Comparison of ENCODE assay signal across 8 cellular contexts in the genomic region with DNA sequence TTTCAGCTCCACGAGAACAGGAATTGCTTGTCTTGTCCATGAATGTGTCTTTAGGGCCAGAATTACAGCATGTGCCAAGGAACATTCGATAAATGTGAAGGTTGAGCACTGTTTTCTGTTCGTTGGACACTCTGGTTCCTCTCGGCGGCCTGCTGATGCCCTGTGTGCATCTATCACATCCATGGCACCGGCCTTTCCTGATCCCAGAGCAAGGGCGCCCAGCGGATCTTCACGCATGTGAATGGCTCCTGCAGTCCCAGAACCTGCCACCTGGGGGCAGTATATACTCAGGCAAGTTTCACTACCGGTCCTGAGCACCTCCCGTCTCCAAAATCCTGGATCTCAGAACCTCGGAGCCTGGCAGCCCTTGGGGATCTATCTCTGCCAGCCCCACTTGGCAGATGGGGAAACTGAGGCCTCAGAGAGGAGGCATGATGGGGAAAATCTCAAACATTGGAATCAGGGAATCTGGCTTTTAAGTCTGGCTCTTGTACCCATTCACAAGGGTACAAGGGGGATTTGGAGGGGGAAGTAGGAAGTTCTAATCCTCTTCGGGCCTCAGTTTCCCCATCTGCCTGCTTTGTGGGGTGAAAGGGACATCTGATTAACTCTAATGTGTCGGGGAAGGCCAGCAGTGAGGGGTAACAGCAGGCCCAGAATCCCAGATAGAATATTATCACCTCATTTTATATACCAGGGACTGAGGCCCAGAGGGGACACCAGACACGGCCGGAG. TPM values are rescaled to one million over a fixed set of nuclear protein-coding genes. Genes with fewer than 3 reads are reported as not detected.
DNase-seq lines count a peak whose midpoint lies in the region; ATAC-seq and TF ChIP-seq lines count a peak whose summit lies in the region.

No MANE protein-coding gene starts in this region.

- H2BK5ac ChIP-seq in trophoblast cell (ENCODE audit: low read depth, low read length, poor library complexity) = no peak overlapping the region

- no peak overlapping the region for H4K91ac ChIP-seq in trophoblast cell (ENCODE audit: low read depth, low read length)

- H3K4me1 Mint-ChIP-seq in type B pancreatic cell (ENCODE audit: unreplicated experiment) = peaks cover 6% of the 10 kb centered on the region

- H3K36me3 ChIP-seq in SK-N-MC (ENCODE audit: insufficient read depth, low read length) = no peaks in the 10 kb centered on the region
- H3K36me3 ChIP-seq in trophoblast cell (ENCODE audit: control insufficient read depth in 1 of 2, insufficient read depth in 2 of 2, low read length in 2 of 2) = no peaks in the 10 kb centered on the region

- H3K27me3 ChIP-seq in trophoblast cell (ENCODE audit: insufficient read depth, low read length) = no peaks in the 10 kb centered on the region

- no peaks in the 10 kb centered on the region for H3K36me3 Mint-ChIP-seq in type B pancreatic cell

- DNase-seq in ELR (ENCODE audit: low read depth) (peak; percentile 92), NB4 (ENCODE audit: low read depth) (peak; percentile 87), SK-N-MC (ENCODE audit: low read depth, low spot score) (no peak), globus pallidus (ENCODE audit: low spot score) (peak; percentile 75), trophoblast cell (peak; percentile 87 to 98), type B pancreatic cell (ENCODE audit: extremely low spot score, unreplicated experiment) (peak; percentile 95)
- DNase-seq in activated naive CD4-positive, alpha-beta T cell treated with Interleukin-2 at 50 U/mL for 16 hours = peak; percentile 90

- no peak overlapping the region for H3K4me2 ChIP-seq in trophoblast cell (ENCODE audit: low read length)

- TF ChIP-seq POLR2A in NB4 (IDR thresholded peaks at IDR 0.05; ENCODE audit: extremely low read depth, insufficient read length) = no peak

- no peak overlapping the region for H3K23ac ChIP-seq in trophoblast cell (ENCODE audit: low read length)

- no peak overlapping the region for H2AFZ ChIP-seq in trophoblast cell (ENCODE audit: insufficient read depth, low read length, poor library complexity)

- H3K18ac ChIP-seq in trophoblast cell (ENCODE audit: low read length) = no peak overlapping the region

- TF ChIP-seq CTCF in NB4 (IDR thresholded peaks at IDR 0.05; ENCODE audit: low read depth, low read length) = peak; percentile 98
- peak; percentile 98 for TF ChIP-seq CTCF in type B pancreatic cell (conservative IDR thresholded peaks at IDR 0.05)

- no peak overlapping the region for H2BK120ac ChIP-seq in trophoblast cell (ENCODE audit: insufficient read depth, low read length, poor library complexity)

- no peaks in the 10 kb centered on the region for H3K9me3 Mint-ChIP-seq in type B pancreatic cell

- no peak overlapping the region for H3K14ac ChIP-seq in trophoblast cell (ENCODE audit: low read length)

- no peaks in the 10 kb centered on the region for H3K79me2 ChIP-seq in trophoblast cell (ENCODE audit: control insufficient read depth, insufficient read depth, low read length, poor library complexity)

- no peak overlapping the region for H2AK5ac ChIP-seq in trophoblast cell (ENCODE audit: low read length)

- H3K79me1 ChIP-seq in trophoblast cell (ENCODE audit: low read length) = peaks cover 8% of the 10 kb centered on the region

- H4K8ac ChIP-seq in trophoblast cell (ENCODE audit: low read depth, low read length) = no peak overlapping the region

- no peaks in the 10 kb centered on the region; the same call in 1 of the 2 replicates for H3K9me3 ChIP-seq in SK-N-MC (ENCODE audit: low read depth, low read length)
- H3K9me3 ChIP-seq in trophoblast cell (ENCODE audit: insufficient read depth, low read depth, low read length) = no peaks in the 10 kb centered on the region

- H3K9ac ChIP-seq in SK-N-MC (ENCODE audit: insufficient read length) (no peak overlapping the region), trophoblast cell (ENCODE audit: low read length) (no peak overlapping the region)

- no peak overlapping the region for H2BK12ac ChIP-seq in trophoblast cell (ENCODE audit: low read length)

- WGBS in trophoblast cell (ENCODE audit: extremely low coverage, insufficient coverage, insufficient read length) = no CpG with 5 or more reads among the region's 16 CpGs

- H3K4me3 Mint-ChIP-seq in type B pancreatic cell = no peak overlapping the region

- ATAC-seq in GM19324 (IDR thresholded peaks at IDR 0.05; ENCODE audit: low FRiP score, unreplicated experiment) = no peak

- no peak overlapping the region for H3K4ac ChIP-seq in trophoblast cell (ENCODE audit: low read depth, low read length)

- H3K4me1 ChIP-seq in trophoblast cell (ENCODE audit: control insufficient read depth in 1 of 2, insufficient read depth in 2 of 2, low read length in 2 of 2) = peaks cover 0 to 3% of the 10 kb centered on the region in 2 experiments

- H4K12ac ChIP-seq in trophoblast cell (ENCODE audit: low read depth, low read length) = no peak overlapping the region

- peaks cover 6% of the 10 kb centered on the region for H3K27me3 Mint-ChIP-seq in type B pancreatic cell

- H3K27ac ChIP-seq in SK-N-MC = peak overlapping the region; percentile 92
- no peak overlapping the region for H3K27ac ChIP-seq in trophoblast cell (ENCODE audit: low read depth, low read length)

- no peak overlapping the region for H3K4me3 ChIP-seq in NB4 (ENCODE audit: low read depth, low read length)
- no peak overlapping the region for H3K4me3 ChIP-seq in SK-N-MC
- H3K4me3 ChIP-seq in trophoblast cell (ENCODE audit: low read depth, low read length) = no peak overlapping the region

- peak overlapping the region; percentile 73 for H3K27ac Mint-ChIP-seq in type B pancreatic cell

RNA-seq across cellular contexts. Expression of gene CEBPB, which starts 4.3 kb away (rescaled TPM):
- polyA plus RNA-seq in trophoblast cell (2013) = 167 and 177 TPM in 2 replicates
- 23.0 and 54.1 TPM in 2 replicates for total RNA-seq in type B pancreatic cell (ENCODE audit: low replicate concordance)

RNA-seq across cellular contexts. Expression of gene PEDS1, which starts 32.8 kb away (rescaled TPM):
- polyA plus RNA-seq in trophoblast cell (2013) = 132 and 134 TPM in 2 replicates
- 29.9 and 42.9 TPM in 2 replicates for total RNA-seq in type B pancreatic cell (ENCODE audit: low replicate concordance)
